ENCODE assay signal across 10 cellular contexts in genomic region chr14:49240383-49240782, GRCh38.
"Had no signal": no experiment of that assay in that cellular context is flagged by ENCODE, and none has a peak within 500 bp of the region (broad histone marks: within the 10 kb centered on the region; RNA-seq: fewer than 3 reads in every experiment).

No MANE protein-coding gene starts in this region.

- DNase-seq: activated naive CD4-positive, alpha-beta T cell treated with Interleukin-2 at 50 U/mL for 16 hours; aorta; effector memory CD4-positive, alpha-beta T cell; kidney; left ventricle myocardium inferior; mucosa of descending colon; naive thymus-derived CD4-positive, alpha-beta T cell; pancreas had no signal

- H3K4me1 Mint-ChIP-seq: naive thymus-derived CD4-positive, alpha-beta T cell; stimulated activated memory B cell treated with anti-CD40 and anti-IgM and Interleukin-4, amounts not matched to agents 10 μg/mL and 1 μg/mL and 100 μg/mL, for 72 hours had no signal

- H3K4me3 ChIP-seq: left ventricle myocardium inferior, mucosa of descending colon, pancreas had no signal

- H3K27me3 Mint-ChIP-seq: dendritic cell treated with granulocyte-macrophage colony-stimulating factor and Interleukin-4, amounts not matched to agents 40 ng/mL and 50 ng/mL, for 4 days had no signal

- H3K4me1 ChIP-seq: left ventricle myocardium inferior, pancreas had no signal

- H3K36me3 ChIP-seq: left ventricle myocardium inferior, pancreas had no signal

- ATAC-seq: mucosa of descending colon; naive thymus-derived CD4-positive, alpha-beta T cell; pancreas; stimulated activated memory B cell treated with anti-CD40 and anti-IgM and Interleukin-4, amounts not matched to agents 10 μg/mL and 1 μg/mL and 100 μg/mL, for 72 hours had no signal

- H3K4me3 Mint-ChIP-seq: dendritic cell treated with granulocyte-macrophage colony-stimulating factor and Interleukin-4, amounts not matched to agents 40 ng/mL and 50 ng/mL, for 4 days; naive thymus-derived CD4-positive, alpha-beta T cell; stimulated activated memory B cell treated with anti-CD40 and anti-IgM and Interleukin-4, amounts not matched to agents 10 μg/mL and 1 μg/mL and 100 μg/mL, for 72 hours had no signal

- H3K27ac Mint-ChIP-seq: dendritic cell treated with granulocyte-macrophage colony-stimulating factor and Interleukin-4, amounts not matched to agents 40 ng/mL and 50 ng/mL, for 4 days; naive thymus-derived CD4-positive, alpha-beta T cell; stimulated activated memory B cell treated with anti-CD40 and anti-IgM and Interleukin-4, amounts not matched to agents 10 μg/mL and 1 μg/mL and 100 μg/mL, for 72 hours had no signal

- H3K27ac ChIP-seq: left ventricle myocardium inferior, pancreas had no signal

- H3K27me3 ChIP-seq: pancreas had no signal
